ENCODE assay signal across 8 cellular contexts in the genomic region with DNA sequence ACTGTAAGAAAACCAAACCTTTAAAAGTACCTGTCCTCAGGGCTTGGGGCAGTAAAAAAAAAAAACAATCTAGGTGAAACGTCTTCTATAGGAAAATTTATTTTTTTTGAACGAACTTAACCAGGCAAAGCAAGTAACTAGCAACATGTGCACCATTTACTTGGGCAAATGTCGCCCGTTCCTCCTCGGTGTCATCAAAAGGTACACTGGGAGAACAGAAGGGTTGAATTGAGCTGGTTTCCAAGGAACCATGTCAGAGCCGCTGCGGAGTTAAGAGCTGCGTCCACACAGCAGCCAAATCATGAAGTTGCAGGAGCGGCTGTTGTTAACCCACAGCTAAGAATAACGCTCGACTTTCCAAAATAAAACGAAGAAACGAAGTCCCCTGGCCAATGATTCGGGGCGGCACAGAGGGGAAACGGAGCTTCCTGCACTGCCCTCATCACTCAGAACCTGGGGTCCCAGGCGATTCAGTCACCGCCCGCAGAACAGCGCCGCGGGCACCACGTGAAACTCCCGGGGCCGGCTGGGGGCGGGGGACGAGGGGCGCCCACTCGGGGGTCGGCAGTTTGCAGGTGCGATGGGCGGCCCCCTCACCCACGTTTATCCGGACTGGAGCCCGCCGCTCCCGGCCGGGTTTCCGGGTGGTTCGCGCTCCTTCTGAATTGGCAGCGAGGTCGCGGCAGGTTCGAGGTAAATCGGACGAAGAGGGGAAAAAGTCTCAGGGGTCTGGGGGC. TPM values are rescaled to one million over a fixed set of nuclear protein-coding genes. Genes with fewer than 3 reads are reported as not detected.
DNase-seq lines count a peak whose midpoint lies in the region; ATAC-seq and TF ChIP-seq lines count a peak whose summit lies in the region.
"Not testable (repeated sequence)": the region's sequence is repeated elsewhere in the genome, so short reads cannot be mapped to it uniquely, and the experiment has no call there.

No MANE protein-coding gene starts in this region.

- H3K4me3 Mint-ChIP-seq in T-helper 17 cell, result peak overlapping the region; percentile 88
- H3K4me3 Mint-ChIP-seq in activated naive CD4-positive, alpha-beta T cell treated with anti-CD3 and anti-CD28 coated beads, Interleukin-2, amount 10 ng/mL, durations not matched to agents 7 days and 5 days, result peak overlapping the region; percentile 74

- H3K27me3 ChIP-seq in esophagus muscularis mucosa; lung (ENCODE audit: control insufficient read depth, insufficient read depth); vagina: not testable (repeated sequence)

- not testable (repeated sequence) for TF ChIP-seq POLR2A in esophagus muscularis mucosa (IDR thresholded peaks at IDR 0.05; ENCODE audit: low read depth); vagina (IDR thresholded peaks at IDR 0.05)

- intact Hi-C loops in esophagus muscularis mucosa (cut with DNase I); vagina (cut with DNase I): not testable (repeated sequence)

- H3K27ac Mint-ChIP-seq in T-helper 17 cell, result not testable (repeated sequence)
- peak overlapping the region; percentile 80 for H3K27ac Mint-ChIP-seq in activated naive CD4-positive, alpha-beta T cell treated with anti-CD3 and anti-CD28 coated beads, Interleukin-2, amount 10 ng/mL, durations not matched to agents 7 days and 5 days

- H3K27ac ChIP-seq in esophagus muscularis mucosa (replicated peaks in 1 of 4) (peak overlapping the region; percentile 90 to 96 (median 94)), lung (ENCODE audit: low read depth in 1 of 2, low read length in 1 of 2) (peak overlapping the region; percentile 90 to 96), skin epidermis (peak overlapping the region; percentile 53 to 97 (median 92)), vagina (peak overlapping the region; percentile 93)

- H3K4me1 ChIP-seq in esophagus muscularis mucosa, result peaks cover 3 to 12% (median 7%) of the 10 kb centered on the region in 4 donors
- not testable (repeated sequence) for H3K4me1 ChIP-seq in lung (ENCODE audit: control insufficient read depth in 2 of 2, insufficient read depth in 2 of 2, low read length in 2 of 2); vagina

- ATAC-seq in GM18498 (IDR thresholded peaks at IDR 0.05; ENCODE audit: unreplicated experiment) (peak; percentile 13), HG03196 (IDR thresholded peaks at IDR 0.05; ENCODE audit: unreplicated experiment) (peak; percentile 16)
- ATAC-seq in T-helper 17 cell; lung (ENCODE audit: insufficient read depth, low FRiP score): not testable (repeated sequence)

- H3K4me3 ChIP-seq in esophagus muscularis mucosa, result peak overlapping the region; percentile 66 to 86 (median 73)
- H3K4me3 ChIP-seq in lung, result peak overlapping the region; percentile 35
- peak overlapping the region; percentile 58 to 77 (median 65) for H3K4me3 ChIP-seq in skin epidermis
- peak overlapping the region; percentile 68 to 75 for H3K4me3 ChIP-seq in vagina

- not testable (repeated sequence) for H3K27me3 Mint-ChIP-seq in T-helper 17 cell; activated naive CD4-positive, alpha-beta T cell treated with anti-CD3 and anti-CD28 coated beads, Interleukin-2, amount 10 ng/mL, durations not matched to agents 7 days and 5 days

- not testable (repeated sequence) for H3K36me3 ChIP-seq in esophagus muscularis mucosa; lung (ENCODE audit: control insufficient read depth in 2 of 2, insufficient read depth in 2 of 2, low read length in 2 of 2); vagina

- not testable (repeated sequence) for H3K9me3 ChIP-seq in T-helper 17 cell (ENCODE audit: control insufficient read depth, low read length, poor library complexity, severe bottlenecking); esophagus muscularis mucosa; lung (ENCODE audit: control insufficient read depth in 2 of 2, insufficient read depth in 1 of 2, low read length in 1 of 2); vagina

- DNase-seq in T-helper 17 cell, result peak; percentile 11 to 22 (median 22)
- peak; percentile 61 for DNase-seq in activated naive CD4-positive, alpha-beta T cell treated with anti-CD3 and anti-CD28 coated beads, Interleukin-2, amount 10 ng/mL, durations not matched to agents 7 days and 5 days
- DNase-seq in esophagus muscularis mucosa (ENCODE audit: extremely low spot score); lung (ENCODE audit: low spot score); vagina (ENCODE audit: extremely low spot score in 2 of 2): not testable (repeated sequence)

- TF ChIP-seq EP300 in esophagus muscularis mucosa (IDR thresholded peaks at IDR 0.05), result not testable (repeated sequence)

- WGBS in esophagus muscularis mucosa, result under 1% methylated on average over 10 of the region's 47 CpGs
- whole genome bisulfite sequencing in lung, 2 donors, result 0 to 1% methylated on average over 16 to 45 of the region's 47 CpGs

- not testable (repeated sequence) for TF ChIP-seq CTCF in esophagus muscularis mucosa (IDR thresholded peaks at IDR 0.05); lung (IDR thresholded peaks at IDR 0.05; ENCODE audit: control extremely low read depth, extremely low read depth); vagina (IDR thresholded peaks at IDR 0.05)

- H3K36me3 Mint-ChIP-seq in T-helper 17 cell (ENCODE audit: low read depth); activated naive CD4-positive, alpha-beta T cell treated with anti-CD3 and anti-CD28 coated beads, Interleukin-2, amount 10 ng/mL, durations not matched to agents 7 days and 5 days: not testable (repeated sequence)

- CTCF ChIA-PET in activated naive CD4-positive, alpha-beta T cell treated with anti-CD3 and anti-CD28 coated beads, Interleukin-2, amount 10 ng/mL, durations not matched to agents 7 days and 5 days (lab: Charles Lee), result not testable (repeated sequence)

- not testable (repeated sequence) for H3K4me1 Mint-ChIP-seq in T-helper 17 cell
- peaks cover 13% of the 10 kb centered on the region for H3K4me1 Mint-ChIP-seq in activated naive CD4-positive, alpha-beta T cell treated with anti-CD3 and anti-CD28 coated beads, Interleukin-2, amount 10 ng/mL, durations not matched to agents 7 days and 5 days

- H3K9me3 Mint-ChIP-seq in activated naive CD4-positive, alpha-beta T cell treated with anti-CD3 and anti-CD28 coated beads, Interleukin-2, amount 10 ng/mL, durations not matched to agents 7 days and 5 days, result not testable (repeated sequence)

RNA-seq across cellular contexts. Expression of gene PLGLB1, which starts 53.6 kb away (rescaled TPM):
- total RNA-seq in T-helper 17 cell, result 1 to 10 TPM; 2.3 to 5.9 TPM
- total RNA-seq in esophagus muscularis mucosa, result 1 to 10 TPM in 3 of 4 donors, under 1 TPM in 1; 0.66 to 4.6 (median 2.7) TPM
- 1 to 10 TPM in 1 of 2 donors, under 1 TPM in 1; 0.92 to 8.3 TPM for total RNA-seq in lung
- polyA plus RNA-seq in lung, result 1 to 10 TPM in 1 of 2 donors, under 1 TPM in 1; 0.72 to 1.8 TPM
- total RNA-seq in vagina, result 2.2 TPM
